In genomic region chr9:35907732-35908483, GRCh38 we compare ENCODE assay signal across 8 cellular contexts. TPM values are rescaled to one million over a fixed set of nuclear protein-coding genes. Genes with fewer than 3 reads are reported as not detected.
DNase-seq lines count a peak whose midpoint lies in the region; ATAC-seq, FAIRE-seq and TF ChIP-seq lines count a peak whose summit lies in the region.

No MANE protein-coding gene starts in this region.

- H3K9ac ChIP-seq in endothelial cell of umbilical vein (replicated peaks; ENCODE audit: extremely low read depth, insufficient read depth, low read length), result peak overlapping the region; percentile 77

- H3K4me3 ChIP-seq in GM23338 (0 out of 2 replicates have a peak overlapping the region, but pooled peaks have one; percentile 20), endothelial cell of umbilical vein (replicated peaks in 1 of 3; ENCODE audit: insufficient read depth in 1 of 3, low read depth in 1 of 3, low read length in 3 of 3) (peak overlapping the region in 1 of 3 experiments; percentile 3), mesodermal cell (ENCODE audit: extremely low read depth, insufficient read depth, low read length, poor library complexity, severe bottlenecking) (no peak overlapping the region), vagina (peak overlapping the region; percentile 13 to 21)

- TF ChIP-seq POLR2A in endothelial cell of umbilical vein (IDR thresholded peaks at IDR 0.05; ENCODE audit: low read depth, low read length) (no peak), vagina (IDR thresholded peaks at IDR 0.05) (no peak)

- H3K4me1 ChIP-seq in GM23338 (ENCODE audit: insufficient read depth) (peaks cover 20% of the 10 kb centered on the region), endothelial cell of umbilical vein (ENCODE audit: control insufficient read depth, extremely low read depth, insufficient read depth, low read length) (peaks cover 79% of the 10 kb centered on the region), mesodermal cell (ENCODE audit: control insufficient read depth, insufficient read depth, low read length, poor library complexity, severe bottlenecking) (peaks cover 61% of the 10 kb centered on the region), vagina (peaks cover 79% of the 10 kb centered on the region)

- peaks cover 53% of the 10 kb centered on the region for H3K4me1 Mint-ChIP-seq in GM23338

- DNase-seq in GM23338 (ENCODE audit: low spot score) (peak; percentile 67), RPMI7951 (ENCODE audit: low read depth) (peak; percentile 92), endothelial cell of umbilical vein (ENCODE audit: low read depth, low spot score) (peak; percentile 89), vagina (ENCODE audit: extremely low spot score in 2 of 2) (no peak), posterior cingulate gyrus (no peak)
- DNase-seq in activated effector memory CD4-positive, alpha-beta T cell treated with anti-CD3 and anti-CD28 coated beads, Interleukin-2, amount 50 U/mL, for 16 hours, result no peak

- FAIRE-seq in A204.1 (lab: Jason Lieb, UNC) (peak; percentile 96), endothelial cell of umbilical vein (lab: Jason Lieb, UNC) (no peak)

- no peaks in the 10 kb centered on the region for H3F3A ChIP-seq in GM23338 (replicated peaks; ENCODE audit: low read depth)

- no peaks in the 10 kb centered on the region for H3K36me3 Mint-ChIP-seq in GM23338 (ENCODE audit: low read depth)

- no peaks in the 10 kb centered on the region for H3K9me3 Mint-ChIP-seq in GM23338

- H3K4me2 ChIP-seq in GM23338, result peak overlapping the region; percentile 69
- peak overlapping the region; percentile 63 for H3K4me2 ChIP-seq in endothelial cell of umbilical vein (ENCODE audit: insufficient read depth, low read length)

- CTCF ChIA-PET in endothelial cell of umbilical vein (lab: Charles Lee), result interaction anchor here (0.9 to 6.4 kb wide), 8 partner anchors 25 to 118 kb away, joined by 4 to 46 read pairs (median 4); no protein-coding TSS in a partner anchor

- dilution Hi-C loops in endothelial cell of umbilical vein (cut with MboI; ENCODE audit: extremely low pct_ligation_motif_present, low sequenced_read_pairs), result no loop called here

- intact Hi-C loops in endothelial cell of umbilical vein (cut with micrococcal nuclease) (loop anchor here (1.0 to 5.0 kb wide), 6 partner anchors 37 to 251 kb away; partner anchors contain the start of genes CCDC107, CREB3, RMRP and TLN1), vagina (cut with DNase I) (loop anchor here (5.0 kb wide), 1 partner anchor 39 kb away; no protein-coding TSS in a partner anchor), posterior cingulate gyrus (cut with DNase I) (no loop called here)

- WGBS in mesodermal cell (ENCODE audit: insufficient coverage in 2 of 2), 2 experiments, result 21 to 30% methylated on average over 9 of the region's 13 CpGs

- H3K79me2 ChIP-seq in GM23338 (replicated peaks; ENCODE audit: insufficient read depth) (no peaks in the 10 kb centered on the region), endothelial cell of umbilical vein (ENCODE audit: control insufficient read depth, insufficient read depth, low read length) (peaks cover 36% of the 10 kb centered on the region)

- H3K36me3 ChIP-seq in GM23338 (ENCODE audit: insufficient read depth), result no peaks in the 10 kb centered on the region
- H3K36me3 ChIP-seq in endothelial cell of umbilical vein (ENCODE audit: control insufficient read depth in 2 of 2, extremely low read depth in 1 of 2, insufficient read depth in 2 of 2, low read length in 2 of 2), result no peaks in the 10 kb centered on the region
- no peaks in the 10 kb centered on the region for H3K36me3 ChIP-seq in mesodermal cell (ENCODE audit: control insufficient read depth, insufficient read depth, low read length)
- H3K36me3 ChIP-seq in vagina, result no peaks in the 10 kb centered on the region

- peak; percentile 43 for ATAC-seq in GM23338

- no peaks in the 10 kb centered on the region for H3K9me1 ChIP-seq in endothelial cell of umbilical vein (replicated peaks; ENCODE audit: control insufficient read depth, extremely low read depth, insufficient read depth, low read length)

- H3K27ac ChIP-seq in GM23338 (ENCODE audit: low read depth), result peak overlapping the region; percentile 80; the same call in 1 of the 2 replicates
- peak overlapping the region; percentile 94 for H3K27ac ChIP-seq in endothelial cell of umbilical vein (ENCODE audit: insufficient read depth, low read depth, low read length)
- H3K27ac ChIP-seq in mesodermal cell (ENCODE audit: low read depth, low read length, severe bottlenecking), result peak overlapping the region; percentile 94
- H3K27ac ChIP-seq in vagina, result peak overlapping the region; percentile 97

- H2AFZ ChIP-seq in GM23338 (peak overlapping the region; percentile 99), endothelial cell of umbilical vein (ENCODE audit: low read depth, low read length) (no peak overlapping the region)

- H3K27me3 Mint-ChIP-seq in GM23338 (ENCODE audit: insufficient read depth, low read depth, poor library complexity), result peaks cover 12% of the 10 kb centered on the region

- H4K20me1 ChIP-seq in GM23338 (replicated peaks; ENCODE audit: insufficient read depth) (no peaks in the 10 kb centered on the region), endothelial cell of umbilical vein (replicated peaks; ENCODE audit: control insufficient read depth, extremely low read depth, insufficient read depth, low read length) (no peaks in the 10 kb centered on the region)

- POLR2A ChIA-PET in endothelial cell of umbilical vein (lab: Charles Lee), result no interaction called here

- H3K27me3 ChIP-seq in GM23338 (ENCODE audit: insufficient read depth), result no peaks in the 10 kb centered on the region
- no peaks in the 10 kb centered on the region for H3K27me3 ChIP-seq in endothelial cell of umbilical vein (ENCODE audit: control insufficient read depth in 2 of 2, insufficient read depth in 2 of 2, low read length in 2 of 2)
- H3K27me3 ChIP-seq in vagina, result no peaks in the 10 kb centered on the region

- H3K9me3 ChIP-seq in endothelial cell of umbilical vein (replicated peaks; ENCODE audit: control insufficient read depth, insufficient read depth, low read length) (no peaks in the 10 kb centered on the region), mesodermal cell (ENCODE audit: control insufficient read depth, low read length) (no peaks in the 10 kb centered on the region), vagina (no peaks in the 10 kb centered on the region)

- H3K9me2 ChIP-seq in GM23338 (ENCODE audit: insufficient read depth), result no peaks in the 10 kb centered on the region

- no peak for TF ChIP-seq CTCF in GM23338 (conservative IDR thresholded peaks at IDR 0.05; ENCODE audit: low read depth in 2 of 2)
- no peak for TF ChIP-seq CTCF in endothelial cell of umbilical vein (IDR thresholded peaks at IDR 0.05; ENCODE audit: extremely low read depth in 1 of 2, insufficient read depth in 1 of 2, low read depth in 1 of 2, low read length in 2 of 2)
- no peak for TF ChIP-seq CTCF in vagina (IDR thresholded peaks at IDR 0.05)

- BruUV-seq in endothelial cell of umbilical vein (replicated peaks; lab: Mats Ljungman, UMichigan), result no TSS peak

- peak overlapping the region; percentile 82 for H3K27ac Mint-ChIP-seq in GM23338

- H3K4me3 Mint-ChIP-seq in GM23338, result peak overlapping the region; percentile 43; the same call in 1 of the 3 replicates

RNA-seq across cellular contexts. Expression of gene SPAAR, which starts 1.4 kb away (rescaled TPM):
- total RNA-seq in GM23338 (2014; rRNA removed; shearing (Covaris generic)), result not detected in 2 replicates
- polyA plus RNA-seq in GM23338 (2016; fragmentation: Nextera tagmentation; extraction: Ambion mirVana) (0.17 TPM in 1 of 2 replicates, not detected in the other), endothelial cell of umbilical vein (20.8 and 23.0 TPM in 2 replicates)
- not detected in 2 replicates for total RNA-seq in RPMI7951 (2014; rRNA removed; shearing (Covaris generic))
- total RNA-seq in endothelial cell of umbilical vein (13.0 and 24.8 TPM in 2 replicates), vagina (0.49 TPM)
- polyA plus RNA-seq in endothelial cell of umbilical vein (2011; cell fraction: cytosol; rRNA removed), result 15.2 and 16.0 TPM in 2 replicates
- 10.6 and 11.8 TPM in 2 replicates for polyA plus RNA-seq in endothelial cell of umbilical vein (2011; cell fraction: nucleus; rRNA removed)
- polyA plus RNA-seq in endothelial cell of umbilical vein (2012), result 14.3 and 25.3 TPM in 2 replicates
- 19.9 and 21.2 TPM in 2 replicates for polyA minus RNA-seq in endothelial cell of umbilical vein
- polyA minus RNA-seq in endothelial cell of umbilical vein (2011; cell fraction: cytosol; rRNA and poly(A)+ RNA removed), result not detected
- 12.7 and 15.8 TPM in 2 replicates for polyA minus RNA-seq in endothelial cell of umbilical vein (2011; cell fraction: nucleus; rRNA and poly(A)+ RNA removed)
- 1.6 TPM for polyA plus RNA-seq in mesodermal cell (2013, experiment 1 of 2)
- polyA plus RNA-seq in mesodermal cell (2013, experiment 2 of 2), result 0.81 TPM

RNA-seq across cellular contexts. Expression of gene HRCT1, which starts 1.9 kb away (rescaled TPM):
- not detected in 2 replicates for total RNA-seq in GM23338 (2014; rRNA removed; shearing (Covaris generic))
- polyA plus RNA-seq in GM23338 (2016; fragmentation: Nextera tagmentation; extraction: Ambion mirVana) (not detected in 2 replicates), endothelial cell of umbilical vein (7.0 and 9.9 TPM in 2 replicates)
- 0.20 TPM in 1 of 2 replicates, not detected in the other for total RNA-seq in RPMI7951 (2014; rRNA removed; shearing (Covaris generic))
- total RNA-seq in endothelial cell of umbilical vein (1.2 and 5.2 TPM in 2 replicates), vagina (5.4 TPM)
- 6.2 and 7.1 TPM in 2 replicates for polyA plus RNA-seq in endothelial cell of umbilical vein (2011; cell fraction: cytosol; rRNA removed)
- polyA plus RNA-seq in endothelial cell of umbilical vein (2011; cell fraction: nucleus; rRNA removed), result 2.4 and 2.9 TPM in 2 replicates
- polyA plus RNA-seq in endothelial cell of umbilical vein (2012), result 3.2 and 3.4 TPM in 2 replicates
- polyA minus RNA-seq in endothelial cell of umbilical vein, result 0.51 and 2.2 TPM in 2 replicates
- polyA minus RNA-seq in endothelial cell of umbilical vein (2011; cell fraction: cytosol; rRNA and poly(A)+ RNA removed), result not detected
- 0.48 and 0.82 TPM in 2 replicates for polyA minus RNA-seq in endothelial cell of umbilical vein (2011; cell fraction: nucleus; rRNA and poly(A)+ RNA removed)
- polyA plus RNA-seq in mesodermal cell (2013, experiment 1 of 2), result not detected
- polyA plus RNA-seq in mesodermal cell (2013, experiment 2 of 2), result not detected

RNA-seq across cellular contexts. Expression of gene OR13J1, which starts 37.7 kb away (rescaled TPM):
- not detected in 2 replicates for total RNA-seq in GM23338 (2014; rRNA removed; shearing (Covaris generic))
- polyA plus RNA-seq in GM23338 (2016; fragmentation: Nextera tagmentation; extraction: Ambion mirVana), result 0.15 TPM in 1 of 2 replicates, not detected in the other
- not detected in 2 replicates for total RNA-seq in RPMI7951 (2014; rRNA removed; shearing (Covaris generic))
- total RNA-seq in endothelial cell of umbilical vein, result not detected in 2 replicates
- not detected in 2 replicates for polyA plus RNA-seq in endothelial cell of umbilical vein
- polyA plus RNA-seq in endothelial cell of umbilical vein (2011; cell fraction: cytosol; rRNA removed), result not detected in 2 replicates
- polyA plus RNA-seq in endothelial cell of umbilical vein (2011; cell fraction: nucleus; rRNA removed), result not detected in 2 replicates
- polyA plus RNA-seq in endothelial cell of umbilical vein (2012), result not detected in 2 replicates
- not detected in 2 replicates for polyA minus RNA-seq in endothelial cell of umbilical vein
- polyA minus RNA-seq in endothelial cell of umbilical vein (2011; cell fraction: cytosol; rRNA and poly(A)+ RNA removed), result not detected
- polyA minus RNA-seq in endothelial cell of umbilical vein (2011; cell fraction: nucleus; rRNA and poly(A)+ RNA removed), result not detected in 2 replicates
- polyA plus RNA-seq in mesodermal cell (2013, experiment 1 of 2), result not detected
- polyA plus RNA-seq in mesodermal cell (2013, experiment 2 of 2), result not detected
- not detected for total RNA-seq in vagina

RNA-seq across cellular contexts. Expression of gene OR2S2, which starts 50.0 kb away (rescaled TPM):
- not detected in 2 replicates for total RNA-seq in GM23338 (2014; rRNA removed; shearing (Covaris generic))
- polyA plus RNA-seq in GM23338 (2016; fragmentation: Nextera tagmentation; extraction: Ambion mirVana), result not detected in 2 replicates
- total RNA-seq in RPMI7951 (2014; rRNA removed; shearing (Covaris generic)), result not detected in 2 replicates
- not detected in 2 replicates for total RNA-seq in endothelial cell of umbilical vein
- not detected in 2 replicates for polyA plus RNA-seq in endothelial cell of umbilical vein
- polyA plus RNA-seq in endothelial cell of umbilical vein (2011; cell fraction: cytosol; rRNA removed), result not detected in 2 replicates
- not detected in 2 replicates for polyA plus RNA-seq in endothelial cell of umbilical vein (2011; cell fraction: nucleus; rRNA removed)
- not detected in 2 replicates for polyA plus RNA-seq in endothelial cell of umbilical vein (2012)
- polyA minus RNA-seq in endothelial cell of umbilical vein, result not detected in 2 replicates
- polyA minus RNA-seq in endothelial cell of umbilical vein (2011; cell fraction: cytosol; rRNA and poly(A)+ RNA removed), result not detected
- not detected in 2 replicates for polyA minus RNA-seq in endothelial cell of umbilical vein (2011; cell fraction: nucleus; rRNA and poly(A)+ RNA removed)
- polyA plus RNA-seq in mesodermal cell (2013, experiment 1 of 2), result not detected
- polyA plus RNA-seq in mesodermal cell (2013, experiment 2 of 2), result not detected
- not detected for total RNA-seq in vagina

Comparison
In these comparisons a context has a peak if more than half of its experiments do, and no peak if none do; other contexts are left out.
1. DNase-seq: peak in GM23338 (single experiment), RPMI7951 (single experiment) and endothelial cell of umbilical vein (single experiment); none in vagina (0 of 2), posterior cingulate gyrus (0 of 10) and activated effector memory CD4-positive, alpha-beta T cell treated with anti-CD3 and anti-CD28 coated beads, Interleukin-2, amount 50 U/mL, for 16 hours (single experiment).
2. Peak in every context shown above with its lines, with median percentiles within 50 percentile points of each other: H3K27ac ChIP-seq.